ENCODE assay signal across 18 cellular contexts in the genomic region with DNA sequence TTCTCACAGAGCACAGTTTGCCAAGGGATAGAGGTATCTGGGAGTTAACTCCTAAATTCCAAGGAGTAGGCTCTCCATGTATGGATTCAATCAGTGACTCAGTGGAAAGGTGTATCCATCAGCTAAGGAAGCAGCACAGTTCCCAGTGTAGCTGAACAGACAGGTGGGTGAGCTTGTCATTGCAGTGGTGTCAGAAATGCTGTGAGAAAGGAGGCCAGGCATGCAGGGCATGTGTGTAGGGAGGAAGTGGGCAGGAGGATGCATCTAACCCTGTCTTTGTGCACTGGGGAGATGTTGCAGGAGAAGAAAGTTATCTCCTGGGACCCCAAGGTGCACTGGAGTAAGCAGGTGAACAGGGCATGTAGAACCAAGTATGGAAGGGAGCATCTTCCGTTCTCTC.
A peak's percentile ranks its signal among the peaks of the same experiment; 100 is the strongest.
DNase-seq lines count a peak whose midpoint lies in the region; ATAC-seq and TF ChIP-seq lines count a peak whose summit lies in the region.
"Had no signal": no experiment of that assay in that cellular context is flagged by ENCODE, and none has a peak within 500 bp of the region (broad histone marks: within the 10 kb centered on the region; RNA-seq: fewer than 3 reads in every experiment).

No MANE protein-coding gene starts in this region.

- CTCF ChIA-PET in T-cell (lab: Charles Lee): no interaction called here

- H3K36me3 Mint-ChIP-seq in T-cell: peaks cover 8% of the 10 kb centered on the region

- peak overlapping the region; percentile 13 for H3K27ac ChIP-seq in layer of hippocampus (ENCODE audit: low read depth, low read length)
- peak overlapping the region; percentile 64 to 68 for H3K27ac ChIP-seq in testis

- no peak for TF ChIP-seq POLR2A in testis (IDR thresholded peaks at IDR 0.05)

- no peak overlapping the region for H3K4me3 ChIP-seq in testis

- no peak overlapping the region for H3K27ac Mint-ChIP-seq in T-cell
- H3K27ac Mint-ChIP-seq: B cell had no signal

- H3K27me3 ChIP-seq in layer of hippocampus (ENCODE audit: control insufficient read depth, insufficient read depth, low read length) (no peaks in the 10 kb centered on the region), testis (no peaks in the 10 kb centered on the region)

- in situ Hi-C loops in KBM-7 (cut with MboI; ENCODE audit: low pct_unique_long_range_greater_than_20kb, low sequenced_read_pairs): no loop called here

- H3K36me3 ChIP-seq in testis (ENCODE audit: low read depth, missing control alignments): no peaks in the 10 kb centered on the region

- peaks cover 7% of the 10 kb centered on the region for H3K4me1 ChIP-seq in testis
- H3K4me1 ChIP-seq: Caco-2 had no signal

- intact Hi-C loops in testis (cut with DNase I; ENCODE audit: low total_unique reads): no loop called here

- WGBS in testis, 2 donors: 78 to 80% methylated on average over 1 of the region's 1 CpG

- H3K4me3 Mint-ChIP-seq in T-cell: no peak overlapping the region
- H3K4me3 Mint-ChIP-seq: B cell had no signal

- H3K9me3 ChIP-seq in testis: no peaks in the 10 kb centered on the region
- H3K9me3 ChIP-seq: Caco-2 had no signal

- peaks cover 8 to 22% (median 11%) of the 10 kb centered on the region in 3 donors for H3K9me3 Mint-ChIP-seq in T-cell

- DNase-seq in activated gamma-delta T cell treated with Interleukin-2 at 50 U/mL for 16 hours (peak; percentile 13), activated gamma-delta T cell (lab: John Stamatoyannopoulos, UW) (no peak), T-cell (peak in 1 of 34 experiments; percentile 11), testis (no peak), KBM-7 (no peak)
- DNase-seq: Caco-2, GDM1, GOT3, NCI-H1417, NCI-H187 treated with DMSO at 0.1 percent for 48 hours, NCI-H226, NCI-H524 treated with DMSO at 0.1 percent for 48 hours, SHP77 had no signal

- TF ChIP-seq CTCF in testis (IDR thresholded peaks at IDR 0.05): no peak

- peak; percentile 42 to 78 (median 54) for ATAC-seq in T-cell (replicated peaks in 1 of 4)
- no peak for ATAC-seq in HG03095 (IDR thresholded peaks at IDR 0.05; ENCODE audit: unreplicated experiment)
- ATAC-seq: HCT116, HepG2 had no signal

- POLR2A ChIA-PET in T-cell (lab: Charles Lee): no interaction called here

- H3K27me3 Mint-ChIP-seq in T-cell: no peaks in the 10 kb centered on the region
- H3K27me3 Mint-ChIP-seq: B cell had no signal

- H3K4me1 Mint-ChIP-seq in T-cell: peaks cover 24 to 27% (median 26%) of the 10 kb centered on the region in 3 donors
- H3K4me1 Mint-ChIP-seq: B cell had no signal
